ENCODE assay signal across 2 cellular contexts in the genomic region with DNA sequence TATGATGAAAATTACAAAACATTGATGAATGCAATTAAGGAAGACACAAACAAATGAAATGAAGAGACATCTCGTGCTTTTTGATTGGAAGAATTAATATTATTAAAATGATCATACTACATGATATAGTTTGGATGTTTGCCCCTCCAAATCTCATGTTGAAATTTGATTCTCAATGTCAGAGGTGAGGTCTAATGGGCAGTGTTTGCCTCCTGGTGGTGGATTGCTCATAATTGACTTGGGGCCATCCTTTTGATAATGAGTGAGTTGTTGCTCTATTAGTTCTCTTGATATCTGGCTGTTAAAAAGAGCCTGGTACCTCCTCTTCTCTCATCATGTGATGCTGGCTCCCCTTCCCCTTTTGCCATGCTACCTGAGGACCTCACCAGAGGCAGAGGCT.
TF ChIP-seq lines count a peak whose summit lies in the region.

No MANE protein-coding gene starts in this region.

TF ChIP-seq in HCT116, 20 proteins besides CTCF, POLR2A, EP300 and RAD21:
- TF ChIP-seq ZFX (IDR thresholded peaks at IDR 0.05) (no peak), SIN3A (IDR thresholded peaks at IDR 0.05; ENCODE audit: low read depth) (no peak), CEBPB (IDR thresholded peaks at IDR 0.05; ENCODE audit: low read depth) (no peak), EZH2 (IDR thresholded peaks at IDR 0.05) (no peak), ELF1 (IDR thresholded peaks at IDR 0.05; ENCODE audit: borderline replicate concordance, low read depth) (no peak)
- TF ChIP-seq, protein P1, sequence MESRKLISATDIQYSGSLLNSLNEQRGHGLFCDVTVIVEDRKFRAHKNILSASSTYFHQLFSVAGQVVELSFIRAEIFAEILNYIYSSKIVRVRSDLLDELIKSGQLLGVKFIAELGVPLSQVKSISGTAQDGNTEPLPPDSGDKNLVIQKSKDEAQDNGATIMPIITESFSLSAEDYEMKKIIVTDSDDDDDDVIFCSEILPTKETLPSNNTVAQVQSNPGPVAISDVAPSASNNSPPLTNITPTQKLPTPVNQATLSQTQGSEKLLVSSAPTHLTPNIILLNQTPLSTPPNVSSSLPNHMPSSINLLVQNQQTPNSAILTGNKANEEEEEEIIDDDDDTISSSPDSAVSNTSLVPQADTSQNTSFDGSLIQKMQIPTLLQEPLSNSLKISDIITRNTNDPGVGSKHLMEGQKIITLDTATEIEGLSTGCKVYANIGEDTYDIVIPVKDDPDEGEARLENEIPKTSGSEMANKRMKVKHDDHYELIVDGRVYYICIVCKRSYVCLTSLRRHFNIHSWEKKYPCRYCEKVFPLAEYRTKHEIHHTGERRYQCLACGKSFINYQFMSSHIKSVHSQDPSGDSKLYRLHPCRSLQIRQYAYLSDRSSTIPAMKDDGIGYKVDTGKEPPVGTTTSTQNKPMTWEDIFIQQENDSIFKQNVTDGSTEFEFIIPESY (IDR thresholded peaks at IDR 0.05; ENCODE audit: extremely low read depth, insufficient replicate concordance, low read length), result no peak
TF ChIP-seq in HCT116: peak in this region for 0.

TF ChIP-seq in K562, 482 proteins besides CTCF, POLR2A, EP300 and RAD21:
- no peak for TF ChIP-seq PML (IDR thresholded peaks at IDR 0.05; ENCODE audit: low read length)
- TF ChIP-seq KDM4B (IDR thresholded peaks at IDR 0.05; ENCODE audit: borderline replicate concordance in 2 of 2, low read depth in 1 of 2), result no peak
- TF ChIP-seq PURB (CRISPR knock-in tag; IDR thresholded peaks at IDR 0.05; ENCODE audit: low read depth), result no peak
- TF ChIP-seq EHMT2 (IDR thresholded peaks at IDR 0.05), result no peak
- TF ChIP-seq, protein P2, sequence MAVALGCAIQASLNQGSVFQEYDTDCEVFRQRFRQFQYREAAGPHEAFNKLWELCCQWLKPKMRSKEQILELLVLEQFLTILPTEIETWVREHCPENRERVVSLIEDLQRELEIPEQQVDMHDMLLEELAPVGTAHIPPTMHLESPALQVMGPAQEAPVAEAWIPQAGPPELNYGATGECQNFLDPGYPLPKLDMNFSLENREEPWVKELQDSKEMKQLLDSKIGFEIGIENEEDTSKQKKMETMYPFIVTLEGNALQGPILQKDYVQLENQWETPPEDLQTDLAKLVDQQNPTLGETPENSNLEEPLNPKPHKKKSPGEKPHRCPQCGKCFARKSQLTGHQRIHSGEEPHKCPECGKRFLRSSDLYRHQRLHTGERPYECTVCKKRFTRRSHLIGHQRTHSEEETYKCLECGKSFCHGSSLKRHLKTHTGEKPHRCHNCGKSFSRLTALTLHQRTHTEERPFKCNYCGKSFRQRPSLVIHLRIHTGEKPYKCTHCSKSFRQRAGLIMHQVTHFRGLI (CRISPR knock-in tag; IDR thresholded peaks at IDR 0.05), result no peak
- TF ChIP-seq TBL1XR1 (IDR thresholded peaks at IDR 0.05; ENCODE audit: low read length in 2 of 2), result no peak
- TF ChIP-seq RHOXF2B (CRISPR knock-in tag; conservative IDR thresholded peaks at IDR 0.05), result no peak
- TF ChIP-seq HMGN3 (IDR thresholded peaks at IDR 0.05; ENCODE audit: borderline replicate concordance, extremely low read depth, insufficient read length, low read depth, low read length), result no peak
- no peak for TF ChIP-seq ZNF143 (CRISPR knock-in tag; IDR thresholded peaks at IDR 0.05)
- TF ChIP-seq ASH1L (IDR thresholded peaks at IDR 0.05; ENCODE audit: borderline replicate concordance, low read depth, partially characterized antibody), result no peak
- TF ChIP-seq CBFB (CRISPR knock-in tag; IDR thresholded peaks at IDR 0.05), result no peak
- TF ChIP-seq, protein P3, sequence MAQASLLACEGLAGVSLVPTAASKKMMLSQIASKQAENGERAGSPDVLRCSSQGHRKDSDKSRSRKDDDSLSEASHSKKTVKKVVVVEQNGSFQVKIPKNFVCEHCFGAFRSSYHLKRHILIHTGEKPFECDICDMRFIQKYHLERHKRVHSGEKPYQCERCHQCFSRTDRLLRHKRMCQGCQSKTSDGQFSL (CRISPR knock-in tag; IDR thresholded peaks at IDR 0.05), result no peak
- TF ChIP-seq, protein P3 (tag; IDR thresholded peaks at IDR 0.05), result no peak
- TF ChIP-seq HMG20B (CRISPR knock-in tag; IDR thresholded peaks at IDR 0.05), result no peak
- no peak for TF ChIP-seq MTF1 (CRISPR knock-in tag; IDR thresholded peaks at IDR 0.05; ENCODE audit: borderline replicate concordance)
- TF ChIP-seq ZNF766 (CRISPR knock-in tag; conservative IDR thresholded peaks at IDR 0.05), result no peak
- TF ChIP-seq, protein P4, sequence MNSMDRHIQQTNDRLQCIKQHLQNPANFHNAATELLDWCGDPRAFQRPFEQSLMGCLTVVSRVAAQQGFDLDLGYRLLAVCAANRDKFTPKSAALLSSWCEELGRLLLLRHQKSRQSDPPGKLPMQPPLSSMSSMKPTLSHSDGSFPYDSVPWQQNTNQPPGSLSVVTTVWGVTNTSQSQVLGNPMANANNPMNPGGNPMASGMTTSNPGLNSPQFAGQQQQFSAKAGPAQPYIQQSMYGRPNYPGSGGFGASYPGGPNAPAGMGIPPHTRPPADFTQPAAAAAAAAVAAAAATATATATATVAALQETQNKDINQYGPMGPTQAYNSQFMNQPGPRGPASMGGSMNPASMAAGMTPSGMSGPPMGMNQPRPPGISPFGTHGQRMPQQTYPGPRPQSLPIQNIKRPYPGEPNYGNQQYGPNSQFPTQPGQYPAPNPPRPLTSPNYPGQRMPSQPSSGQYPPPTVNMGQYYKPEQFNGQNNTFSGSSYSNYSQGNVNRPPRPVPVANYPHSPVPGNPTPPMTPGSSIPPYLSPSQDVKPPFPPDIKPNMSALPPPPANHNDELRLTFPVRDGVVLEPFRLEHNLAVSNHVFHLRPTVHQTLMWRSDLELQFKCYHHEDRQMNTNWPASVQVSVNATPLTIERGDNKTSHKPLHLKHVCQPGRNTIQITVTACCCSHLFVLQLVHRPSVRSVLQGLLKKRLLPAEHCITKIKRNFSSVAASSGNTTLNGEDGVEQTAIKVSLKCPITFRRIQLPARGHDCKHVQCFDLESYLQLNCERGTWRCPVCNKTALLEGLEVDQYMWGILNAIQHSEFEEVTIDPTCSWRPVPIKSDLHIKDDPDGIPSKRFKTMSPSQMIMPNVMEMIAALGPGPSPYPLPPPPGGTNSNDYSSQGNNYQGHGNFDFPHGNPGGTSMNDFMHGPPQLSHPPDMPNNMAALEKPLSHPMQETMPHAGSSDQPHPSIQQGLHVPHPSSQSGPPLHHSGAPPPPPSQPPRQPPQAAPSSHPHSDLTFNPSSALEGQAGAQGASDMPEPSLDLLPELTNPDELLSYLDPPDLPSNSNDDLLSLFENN (IDR thresholded peaks at IDR 0.05; ENCODE audit: low read depth in 2 of 2, low read length in 2 of 2), result no peak
- TF ChIP-seq HDAC3 (IDR thresholded peaks at IDR 0.05; ENCODE audit: borderline replicate concordance, partially characterized antibody), result no peak
